Comparison of ENCODE assay signal across 8 cellular contexts in the genomic region with DNA sequence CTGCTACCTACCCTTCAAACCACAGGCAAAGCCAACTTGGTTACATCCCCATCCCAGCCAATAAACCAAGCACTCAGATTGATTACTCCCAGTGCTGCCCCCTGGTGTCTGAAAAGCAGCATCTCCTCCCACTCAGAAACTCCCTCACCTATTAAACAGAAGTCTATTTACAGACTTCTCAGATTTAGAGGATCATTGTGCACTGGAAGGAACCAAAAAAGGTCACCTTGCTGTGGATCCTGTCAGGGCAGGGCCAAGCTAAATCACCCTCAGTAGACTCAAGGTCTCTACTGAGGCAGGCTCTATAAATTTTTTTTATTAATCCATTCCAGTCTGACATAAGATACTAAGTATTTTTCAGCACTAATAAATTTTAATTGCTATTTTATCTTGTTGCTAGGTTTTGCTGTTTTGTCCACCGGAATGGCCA. TPM values are rescaled to one million over a fixed set of nuclear protein-coding genes. Genes with fewer than 3 reads are reported as not detected.
DNase-seq lines count a peak whose midpoint lies in the region; ATAC-seq and TF ChIP-seq lines count a peak whose summit lies in the region.

No MANE protein-coding gene starts in this region.

- H3K36me3 ChIP-seq in SU-DHL-6 (ENCODE audit: low read length) (0 out of 2 replicates have a peak, but pooled peaks cover 8% of the 10 kb centered on the region), heart left ventricle (peaks cover 3 to 100% (median 94%) of the 10 kb centered on the region in 9 donors), psoas muscle (ENCODE audit: insufficient read depth in 1 of 2, low read depth in 1 of 2) (peaks cover 22 to 96% of the 10 kb centered on the region in 2 donors), uterus (no peaks in the 10 kb centered on the region)

- DNase-seq in GF-D8 (lab: John Stamatoyannopoulos, UW) (peak; percentile 28), NCI-H1417 treated with DMSO at 0.1 percent for 48 hours (lab: John Stamatoyannopoulos, UW) (peak; percentile 1), heart left ventricle (peak in 4 of 5 donors; percentile 63 to 72 (median 64)), psoas muscle (peak; percentile 40 to 66), uterus (peak; percentile 57 to 83)
- peak; percentile 48 for DNase-seq in activated naive CD8-positive, alpha-beta T cell treated with anti-CD3 and anti-CD28 coated beads, Interleukin-2, amount 50 U/mL, for 16 hours (ENCODE audit: low read depth, low spot score)

- WGBS in heart left ventricle, 4 donors = 53 to 71% (median 65%) methylated on average over 1 of the region's 1 CpG
- 55 to 64% (median 56%) methylated on average over 1 of the region's 1 CpG for WGBS in psoas muscle, 3 donors

- TF ChIP-seq POLR2A in heart left ventricle (IDR thresholded peaks at IDR 0.05) (no peak), uterus (IDR thresholded peaks at IDR 0.05) (no peak)

- H3K4me3 ChIP-seq in SU-DHL-6 (ENCODE audit: insufficient read depth, low read length, poor library complexity, severe bottlenecking) = no peak overlapping the region
- H3K4me3 ChIP-seq in heart left ventricle = no peak overlapping the region
- no peak overlapping the region for H3K4me3 ChIP-seq in psoas muscle
- no peak overlapping the region for H3K4me3 ChIP-seq in uterus

- no peaks in the 10 kb centered on the region for H3K27me3 ChIP-seq in SU-DHL-6 (ENCODE audit: low read length)
- H3K27me3 ChIP-seq in heart left ventricle = no peaks in the 10 kb centered on the region
- no peaks in the 10 kb centered on the region for H3K27me3 ChIP-seq in psoas muscle (ENCODE audit: insufficient read depth in 3 of 3, low read length in 2 of 3)
- H3K27me3 ChIP-seq in uterus = no peaks in the 10 kb centered on the region

- no peaks in the 10 kb centered on the region for H4K20me1 ChIP-seq in SU-DHL-6 (ENCODE audit: low read depth, low read length)

- intact Hi-C loops in heart left ventricle (cut with DNase I) (loop anchor here (1.0 to 5.0 kb wide), 7 partner anchors 33 to 90 kb away; a partner anchor contains a TSS), psoas muscle (cut with DNase I) (loop anchor here (1.0 to 2.0 kb wide), 2 partner anchors 90 kb away; no protein-coding TSS in a partner anchor), uterus (cut with DNase I; ENCODE audit: low total_unique reads) (loop anchor here (5.0 kb wide), 1 partner anchor 88 kb away; no protein-coding TSS in a partner anchor)

- no peak overlapping the region for H3K4me2 ChIP-seq in SU-DHL-6 (ENCODE audit: low read depth, low read length, poor library complexity, severe bottlenecking)

- no peak overlapping the region for H2AFZ ChIP-seq in SU-DHL-6 (ENCODE audit: low read depth, low read length, severe bottlenecking)

- no peak overlapping the region for H3K9ac ChIP-seq in SU-DHL-6 (ENCODE audit: low read length)

- TF ChIP-seq CTCF in SU-DHL-6 (IDR thresholded peaks at IDR 0.05; ENCODE audit: insufficient read depth, low read length, poor library complexity, severe bottlenecking) (peak; percentile 85), heart left ventricle (IDR thresholded peaks at IDR 0.05) (peak; percentile 72 to 95 (median 86)), psoas muscle (IDR thresholded peaks at IDR 0.05) (peak; percentile 80), uterus (IDR thresholded peaks at IDR 0.05) (peak; percentile 83 to 92 (median 85))

- no peaks in the 10 kb centered on the region for H3K9me2 ChIP-seq in SU-DHL-6 (replicated peaks; ENCODE audit: insufficient read depth, low read length)

- H3K4me1 ChIP-seq in heart left ventricle = peaks cover 0 to 15% (median 0%) of the 10 kb centered on the region in 12 donors
- H3K4me1 ChIP-seq in psoas muscle = no peaks in the 10 kb centered on the region
- H3K4me1 ChIP-seq in uterus = no peaks in the 10 kb centered on the region

- H3K79me2 ChIP-seq in SU-DHL-6 (ENCODE audit: insufficient read depth, low read length) = no peaks in the 10 kb centered on the region

- H3K9me3 ChIP-seq in SU-DHL-6 (ENCODE audit: insufficient read depth, low read length) (no peaks in the 10 kb centered on the region), heart left ventricle (no peaks in the 10 kb centered on the region), psoas muscle (no peaks in the 10 kb centered on the region), uterus (no peaks in the 10 kb centered on the region)

- H3K27ac ChIP-seq in SU-DHL-6 (ENCODE audit: low read depth, low read length) = no peak overlapping the region
- H3K27ac ChIP-seq in heart left ventricle = peak overlapping the region in 2 of 12 donors; percentile 41 to 78
- H3K27ac ChIP-seq in psoas muscle = no peak overlapping the region
- peak overlapping the region; percentile 60 to 85 for H3K27ac ChIP-seq in uterus

- H3F3A ChIP-seq in SU-DHL-6 (ENCODE audit: insufficient read depth) = peaks cover 7% of the 10 kb centered on the region; the same call in 1 of the 2 replicates

- ATAC-seq in heart left ventricle (peak; percentile 55 to 80 (median 75)), psoas muscle (peak; percentile 70 to 84 (median 71)), GM19328 (IDR thresholded peaks at IDR 0.05; ENCODE audit: unreplicated experiment) (no peak)

RNA-seq across cellular contexts. Expression of a gene that starts 17.6 kb away (rescaled TPM):
- 10 to 100 TPM in 5 of 9 donors, 1 to 10 TPM in 4; 4.3 to 23.7 (median 12.9) TPM for total RNA-seq in heart left ventricle
- 10 to 100 TPM; 14.3 to 30.9 TPM for polyA plus RNA-seq in heart left ventricle
- 10 to 100 TPM in 1 of 4 donors, 1 to 10 TPM in 3; 4.6 to 17.9 (median 6.7) TPM for total RNA-seq in psoas muscle
- polyA plus RNA-seq in psoas muscle = 10 to 100 TPM in 2 of 3 donors, 1 to 10 TPM in 1; 10.0 to 14.2 (median 13.1) TPM
- 1 to 10 TPM in 2 of 4 donors, not detected in 2; 2.7 to 8.8 TPM for total RNA-seq in uterus

RNA-seq across cellular contexts. Expression of a gene that starts 34.0 kb away (rescaled TPM):
- 100 to 1,000 TPM in 1 of 9 donors, 10 to 100 TPM in 8; 37.1 to 106 (median 65.0) TPM for total RNA-seq in heart left ventricle
- 10 to 100 TPM; 21.3 to 71.7 TPM for polyA plus RNA-seq in heart left ventricle
- total RNA-seq in psoas muscle = 100 to 1,000 TPM in 3 of 4 donors, 10 to 100 TPM in 1; 73.7 to 114 (median 103) TPM
- polyA plus RNA-seq in psoas muscle = 100 to 1,000 TPM in 1 of 3 donors, 10 to 100 TPM in 2; 46.0 to 102 (median 78.7) TPM
- total RNA-seq in uterus = 100 to 1,000 TPM in 2 of 4 donors, 10 to 100 TPM in 2; 12.4 to 129 (median 64.7) TPM

RNA-seq across cellular contexts. Expression of a gene that starts 35.2 kb away (rescaled TPM):
- total RNA-seq in heart left ventricle = 10 to 100 TPM; 16.8 to 60.8 (median 24.9) TPM
- 10 to 100 TPM; 14.2 to 29.9 TPM for polyA plus RNA-seq in heart left ventricle
- 1 to 10 TPM; 4.7 to 7.9 (median 5.7) TPM for total RNA-seq in psoas muscle
- 1 to 10 TPM; 2.2 to 2.7 (median 2.5) TPM for polyA plus RNA-seq in psoas muscle
- total RNA-seq in uterus = 10 to 100 TPM; 10.6 to 79.4 (median 50.2) TPM

RNA-seq across cellular contexts. Expression of a gene that starts 50.1 kb away (rescaled TPM):
- total RNA-seq in heart left ventricle = 10 to 100 TPM in 1 of 9 donors, 1 to 10 TPM in 7, under 1 TPM in 1; 0.94 to 12.4 (median 5.8) TPM
- 1 to 10 TPM; 3.7 to 6.9 TPM for polyA plus RNA-seq in heart left ventricle
- under 1 TPM in 1 of 4 donors, not detected in 3; 0.54 TPM for total RNA-seq in psoas muscle
- polyA plus RNA-seq in psoas muscle = under 1 TPM; 0.11 to 0.52 (median 0.34) TPM
- total RNA-seq in uterus = 1 to 10 TPM in 1 of 4 donors, not detected in 3; 3.7 TPM

Comparison
In these comparisons a context has a peak if more than half of its experiments do, and no peak if none do; other contexts are left out.
1. DNase-seq: peak in every context shown above with its lines; median percentile 70 in uterus; 64 in heart left ventricle; 53 in psoas muscle; 48 in activated naive CD8-positive, alpha-beta T cell treated with anti-CD3 and anti-CD28 coated beads, Interleukin-2, amount 50 U/mL, for 16 hours; 28 in GF-D8; 1 in NCI-H1417 treated with DMSO at 0.1 percent for 48 hours.
2. H3K27ac ChIP-seq: peak in uterus (2 of 2); none in SU-DHL-6 (single experiment) and psoas muscle (single experiment).
3. Peak in every context shown above with its lines, with median percentiles within 50 percentile points of each other: CTCF ChIP-seq.